ENCODE assay signal across 19 cellular contexts in genomic region chr11:1845571-1846452, GRCh38. TPM values are rescaled to one million over a fixed set of nuclear protein-coding genes. Genes with fewer than 3 reads are reported as not detected.
DNase-seq lines count a peak whose midpoint lies in the region; ATAC-seq, FAIRE-seq and TF ChIP-seq lines count a peak whose summit lies in the region.
"Had no signal": no experiment of that assay in that cellular context is flagged by ENCODE, and none has a peak within 500 bp of the region (broad histone marks: within the 10 kb centered on the region; RNA-seq: fewer than 3 reads in every experiment).

No MANE protein-coding gene starts in this region.

- H3K27me3 Mint-ChIP-seq in activated naive CD4-positive, alpha-beta T cell treated with anti-CD3 and anti-CD28 coated beads, Interleukin-2, amount 10 ng/mL, durations not matched to agents 7 days and 5 days: peaks cover 58% of the 10 kb centered on the region
- no peaks in the 10 kb centered on the region for H3K27me3 Mint-ChIP-seq in activated B cell treated with CpG ODN at 0.5 μM for 24 hours
- peaks cover 9 to 14% (median 9%) of the 10 kb centered on the region in 3 donors for H3K27me3 Mint-ChIP-seq in immature natural killer cell (ENCODE audit: low read depth in 3 of 3)
- peaks cover 7% of the 10 kb centered on the region for H3K27me3 Mint-ChIP-seq in stimulated activated naive CD8-positive, alpha-beta T cell treated with anti-CD3 and anti-CD28 coated beads, Interleukin-15, amount 100 ng/mL, for 72 hours

- peak overlapping the region; percentile 74 for H3K4me3 Mint-ChIP-seq in activated naive CD4-positive, alpha-beta T cell treated with anti-CD3 and anti-CD28 coated beads, Interleukin-2, amount 10 ng/mL, durations not matched to agents 7 days and 5 days
- H3K4me3 Mint-ChIP-seq in activated B cell treated with CpG ODN at 0.5 μM for 24 hours (peak overlapping the region; percentile 72), immature natural killer cell (peak overlapping the region; percentile 59 to 75 (median 63))
- H3K4me3 Mint-ChIP-seq in stimulated activated naive CD8-positive, alpha-beta T cell treated with anti-CD3 and anti-CD28 coated beads, Interleukin-15, amount 100 ng/mL, for 72 hours: peak overlapping the region; percentile 73

- H3K36me3 Mint-ChIP-seq in activated naive CD4-positive, alpha-beta T cell treated with anti-CD3 and anti-CD28 coated beads, Interleukin-2, amount 10 ng/mL, durations not matched to agents 7 days and 5 days: no peaks in the 10 kb centered on the region
- H3K36me3 Mint-ChIP-seq in activated B cell treated with CpG ODN at 0.5 μM for 24 hours (ENCODE audit: low read depth) (no peaks in the 10 kb centered on the region), immature natural killer cell (no peaks in the 10 kb centered on the region)

- no peak for FAIRE-seq in urothelium cell line (lab: Jason Lieb, UNC)

- ATAC-seq in activated B cell treated with CpG ODN at 0.5 μM for 24 hours (ENCODE audit: low read depth): no peak
- peak; percentile 53 for ATAC-seq in stimulated activated naive CD8-positive, alpha-beta T cell treated with anti-CD3 and anti-CD28 coated beads, Interleukin-15, amount 100 ng/mL, for 72 hours
- no peak for ATAC-seq in GM18517 (IDR thresholded peaks at IDR 0.05; ENCODE audit: unreplicated experiment)
- no peak for ATAC-seq in esophagus mucosa

- peaks cover 79% of the 10 kb centered on the region for H3K4me1 Mint-ChIP-seq in activated naive CD4-positive, alpha-beta T cell treated with anti-CD3 and anti-CD28 coated beads, Interleukin-2, amount 10 ng/mL, durations not matched to agents 7 days and 5 days
- H3K4me1 Mint-ChIP-seq in activated B cell treated with CpG ODN at 0.5 μM for 24 hours: peaks cover 85% of the 10 kb centered on the region
- H3K4me1 Mint-ChIP-seq in immature natural killer cell: peaks cover 48 to 68% of the 10 kb centered on the region in 2 donors
- H3K4me1 Mint-ChIP-seq in stimulated activated naive CD8-positive, alpha-beta T cell treated with anti-CD3 and anti-CD28 coated beads, Interleukin-15, amount 100 ng/mL, for 72 hours: peaks cover 80% of the 10 kb centered on the region

- TF ChIP-seq CTCF in activated B cell treated with CpG ODN at 0.5 μM for 24 hours (IDR thresholded peaks at IDR 0.05): no peak

- no peaks in the 10 kb centered on the region for H3K9me3 Mint-ChIP-seq in activated naive CD4-positive, alpha-beta T cell treated with anti-CD3 and anti-CD28 coated beads, Interleukin-2, amount 10 ng/mL, durations not matched to agents 7 days and 5 days
- H3K9me3 Mint-ChIP-seq in activated B cell treated with CpG ODN at 0.5 μM for 24 hours (no peaks in the 10 kb centered on the region), immature natural killer cell (no peaks in the 10 kb centered on the region)
- H3K9me3 Mint-ChIP-seq in stimulated activated naive CD8-positive, alpha-beta T cell treated with anti-CD3 and anti-CD28 coated beads, Interleukin-15, amount 100 ng/mL, for 72 hours: no peaks in the 10 kb centered on the region

- CTCF ChIA-PET in activated naive CD4-positive, alpha-beta T cell treated with anti-CD3 and anti-CD28 coated beads, Interleukin-2, amount 10 ng/mL, durations not matched to agents 7 days and 5 days (lab: Charles Lee): interaction anchor here (1.5 to 2.0 kb wide), 2 partner anchors 12 to 156 kb away, joined by 4 to 5 read pairs; partner anchors contain the start of gene SYT8
- CTCF ChIA-PET in activated B cell treated with CpG ODN at 0.5 μM for 24 hours (lab: Charles Lee): interaction anchor here (0.7 to 1.5 kb wide), 3 partner anchors 13 to 155 kb away, joined by 3 to 4 read pairs (median 3); no protein-coding TSS in a partner anchor

- intact Hi-C loops in activated B cell treated with CpG ODN at 0.5 μM for 24 hours (cut with micrococcal nuclease): no loop called here

- peak; percentile 46 for DNase-seq in activated naive CD4-positive, alpha-beta T cell treated with anti-CD3 and anti-CD28 coated beads, Interleukin-2, amount 10 ng/mL, durations not matched to agents 7 days and 5 days
- no peak for DNase-seq in activated naive CD4-positive, alpha-beta T cell (lab: John Stamatoyannopoulos, UW)
- DNase-seq in activated B cell treated with CpG ODN at 0.5 μM for 24 hours (no peak), immature natural killer cell (peak in 2 of 3 donors; percentile 29 to 34), urothelium cell line (ENCODE audit: low spot score) (no peak)
- DNase-seq in stimulated activated naive CD8-positive, alpha-beta T cell treated with anti-CD3 and anti-CD28 coated beads, Interleukin-15, amount 100 ng/mL, for 72 hours: no peak
- DNase-seq: anterior cingulate cortex, dermis blood vessel endothelial cell, DND-41, Kasumi-1, NCI-H2029 treated with DMSO at 0.1 percent for 48 hours, NCI-H774, occipital lobe, T-helper 9 cell had no signal

- POLR2A ChIA-PET in activated B cell treated with CpG ODN at 0.5 μM for 24 hours (lab: Charles Lee): interaction anchor here (0.6 to 1.4 kb wide), 4 partner anchors 31 to 296 kb away, joined by 4 to 5 read pairs (median 4); no protein-coding TSS in a partner anchor

- H3K27ac Mint-ChIP-seq in activated naive CD4-positive, alpha-beta T cell treated with anti-CD3 and anti-CD28 coated beads, Interleukin-2, amount 10 ng/mL, durations not matched to agents 7 days and 5 days: peak overlapping the region; percentile 93
- H3K27ac Mint-ChIP-seq in activated B cell treated with CpG ODN at 0.5 μM for 24 hours: peak overlapping the region; percentile 69
- H3K27ac Mint-ChIP-seq in immature natural killer cell: peak overlapping the region; percentile 53 to 95 (median 89)
- H3K27ac Mint-ChIP-seq in stimulated activated naive CD8-positive, alpha-beta T cell treated with anti-CD3 and anti-CD28 coated beads, Interleukin-15, amount 100 ng/mL, for 72 hours: peak overlapping the region; percentile 75 to 89

RNA-seq across cellular contexts. Expression of gene TNNI2, which starts 7.0 kb away (rescaled TPM):
- total RNA-seq in activated B cell treated with CpG ODN at 0.5 μM for 24 hours (1.0 and 1.5 TPM in 2 replicates), esophagus mucosa (4.4 TPM)
- polyA plus RNA-seq in immature natural killer cell: 1 to 10 TPM in 1 of 3 donors, under 1 TPM in 1, not detected in 1; 0.54 to 2.0 TPM
- total RNA-seq: dermis blood vessel endothelial cell, fibroblast of lung, thoracic aorta had no signal
- polyA plus RNA-seq: fibroblast of lung had no signal

RNA-seq across cellular contexts. Expression of gene LSP1, which starts 7.1 kb away (rescaled TPM):
- 301 and 303 TPM in 2 replicates for total RNA-seq in activated B cell treated with CpG ODN at 0.5 μM for 24 hours
- polyA plus RNA-seq in immature natural killer cell: 100 to 1,000 TPM; 437 to 767 (median 593) TPM
- 18.8 TPM for total RNA-seq in esophagus mucosa
- total RNA-seq: dermis blood vessel endothelial cell had no signal

RNA-seq across cellular contexts. Expression of gene SYT8, which starts 11.0 kb away (rescaled TPM):
- not detected in 2 replicates for total RNA-seq in activated B cell treated with CpG ODN at 0.5 μM for 24 hours
- not detected for polyA plus RNA-seq in immature natural killer cell
- 22.4 TPM for total RNA-seq in esophagus mucosa
- total RNA-seq: dermis blood vessel endothelial cell, fibroblast of lung, occipital lobe had no signal
- polyA plus RNA-seq: fibroblast of lung had no signal

RNA-seq across cellular contexts. Expression of gene PRR33, which starts 45.9 kb away (rescaled TPM):
- total RNA-seq in activated B cell treated with CpG ODN at 0.5 μM for 24 hours (0.16 TPM in 1 of 2 replicates, not detected in the other), esophagus mucosa (not detected)
- polyA plus RNA-seq in immature natural killer cell: under 1 TPM in 1 of 3 donors, not detected in 2; 0.35 TPM
- total RNA-seq: dermis blood vessel endothelial cell, fibroblast of lung, lung, occipital lobe had no signal
- polyA plus RNA-seq: fibroblast of lung had no signal

Comparison
In these comparisons a context has a peak if more than half of its experiments do, and no peak if none do; other contexts are left out.
1. DNase-seq: peak in activated naive CD4-positive, alpha-beta T cell treated with anti-CD3 and anti-CD28 coated beads, Interleukin-2, amount 10 ng/mL, durations not matched to agents 7 days and 5 days (single experiment) and immature natural killer cell (2 of 3); none in activated naive CD4-positive, alpha-beta T cell (0 of 4), activated B cell treated with CpG ODN at 0.5 μM for 24 hours (single experiment), stimulated activated naive CD8-positive, alpha-beta T cell treated with anti-CD3 and anti-CD28 coated beads, Interleukin-15, amount 100 ng/mL, for 72 hours (0 of 2) and urothelium cell line (single experiment).
2. RNA of gene LSP1, which starts 7.1 kb away (total RNA-seq): 301 to 303 TPM in activated B cell treated with CpG ODN at 0.5 μM for 24 hours; 18.8 TPM in esophagus mucosa (single experiment); every median in the first group is over 10 times any median in the second.
3. RNA of gene SYT8, which starts 11.0 kb away (total RNA-seq): 22.4 TPM in esophagus mucosa (single experiment); not detected in activated B cell treated with CpG ODN at 0.5 μM for 24 hours; every median in the first group is over 10 times any median in the second.
4. Peak in every context shown above with its lines, with median percentiles within 50 percentile points of each other: H3K27ac Mint-ChIP-seq and H3K4me3 Mint-ChIP-seq.